1 cellular context compared by ENCODE assay signal in genomic region chr11:125359130-125359529, GRCh38.
TF ChIP-seq lines count a peak whose summit lies in the region.

No MANE protein-coding gene starts in this region.

TF ChIP-seq in GM12878, 131 proteins besides CTCF, POLR2A, EP300 and RAD21 (continued from another document):
- TF ChIP-seq CUX1 (IDR thresholded peaks at IDR 0.05; ENCODE audit: insufficient replicate concordance, low read depth, low read length) (peak; percentile 32), NR2F1 (conservative IDR thresholded peaks at IDR 0.05) (peak; percentile 86), BCLAF1 (IDR thresholded peaks at IDR 0.05) (no peak), NFYA (IDR thresholded peaks at IDR 0.05; ENCODE audit: borderline replicate concordance, low read depth, low read length) (no peak), PKNOX1 (IDR thresholded peaks at IDR 0.05) (no peak), KDM1A (IDR thresholded peaks at IDR 0.05; ENCODE audit: borderline replicate concordance) (no peak), HSF1 (IDR thresholded peaks at IDR 0.05; ENCODE audit: low read depth, low read length) (no peak), TCF3 (IDR thresholded peaks at IDR 0.05; ENCODE audit: borderline replicate concordance, insufficient read depth, low read depth, low read length) (no peak), RCOR1 (conservative IDR thresholded peaks at IDR 0.05; ENCODE audit: low read depth, low read length) (no peak), PAX8 (IDR thresholded peaks at IDR 0.05) (no peak), E4F1 (IDR thresholded peaks at IDR 0.05; ENCODE audit: borderline replicate concordance, partially characterized antibody) (no peak), GATAD2B (conservative IDR thresholded peaks at IDR 0.05; ENCODE audit: low read depth) (peak; percentile 70; the same call in 1 of the 2 replicates), HDGF (IDR thresholded peaks at IDR 0.05) (peak; percentile 67; the same call in 1 of the 2 replicates), ZSCAN29 (IDR thresholded peaks at IDR 0.05) (no peak), IKZF1 (conservative IDR thresholded peaks at IDR 0.05) (no peak), USF1 (IDR thresholded peaks at IDR 0.05; ENCODE audit: borderline replicate concordance, extremely low read length, insufficient read depth, low read depth, low read length) (no peak), RAD51 (IDR thresholded peaks at IDR 0.05) (no peak), RFX5 (IDR thresholded peaks at IDR 0.05; ENCODE audit: low read depth, low read length) (no peak), DPF2 (IDR thresholded peaks at IDR 0.05) (peak; percentile 25; the same call in 1 of the 2 replicates), SIN3A (IDR thresholded peaks at IDR 0.05; ENCODE audit: low read depth, low read length) (no peak)
